In genomic region chr19:16076154-16076957, GRCh38 we compare ENCODE assay signal across 8 cellular contexts. TPM values are rescaled to one million over a fixed set of nuclear protein-coding genes. Genes with fewer than 3 reads are reported as not detected.
DNase-seq lines count a peak whose midpoint lies in the region; ATAC-seq, FAIRE-seq and TF ChIP-seq lines count a peak whose summit lies in the region.

Gene TPM4, plus strand, starts transcription at chr19:16076495. Its CDS starts 71 bp downstream, at chr19:16076566.

- H3K36me3 Mint-ChIP-seq in natural killer cell, result no peaks in the 10 kb centered on the region

- ATAC-seq in HG03558 (IDR thresholded peaks at IDR 0.05; ENCODE audit: extremely low read depth, unreplicated experiment), result peak; percentile 48
- ATAC-seq in natural killer cell, result peak; percentile 52 to 69 (median 64)

- no peaks in the 10 kb centered on the region for H3K9me3 Mint-ChIP-seq in natural killer cell

- no peak for FAIRE-seq in RCC 7860 (lab: Jason Lieb, UNC)

- peaks cover 48 to 55% of the 10 kb centered on the region in 2 donors for H3K4me1 Mint-ChIP-seq in natural killer cell

- intact Hi-C loops in natural killer cell (cut with micrococcal nuclease), result loop anchor here (5.0 to 10.0 kb wide), 3 partner anchors 251 to 508 kb away; no protein-coding TSS in a partner anchor

- DNase-seq in C1 segment of cervical spinal cord (lab: John Stamatoyannopoulos, UW) (peak in 13 of 14 donors; percentile 23 to 80 (median 67)), GM19238 (ENCODE audit: insufficient read length, low spot score) (peak; percentile 78), RCC 7860 (ENCODE audit: low spot score) (peak; percentile 86), fibroblast of peridontal ligament (ENCODE audit: extremely low read depth) (peak; percentile 97), natural killer cell (peak; percentile 80)
- peak; percentile 43 to 66 for DNase-seq in activated T-helper 1 cell treated with anti-CD3 and anti-CD28 coated beads, Interleukin-2, amount 50 U/mL, for 16 hours (ENCODE audit: low read depth in 1 of 2, low spot score in 1 of 2)
- peak; percentile 8 to 78 (median 62) for DNase-seq in stimulated activated naive CD4-positive, alpha-beta T cell (lab: John Stamatoyannopoulos, UW)

- TF ChIP-seq CTCF in natural killer cell (IDR thresholded peaks at IDR 0.05), result no peak

- H3K4me3 Mint-ChIP-seq in natural killer cell, result peak within 1 kb of the TSS; percentile 87

- peak within 1 kb of the TSS; percentile 92 to 94 for H3K27ac Mint-ChIP-seq in natural killer cell

- H3K27me3 Mint-ChIP-seq in natural killer cell (ENCODE audit: low read depth in 2 of 2), result no peaks in the 10 kb centered on the region

RNA-seq across cellular contexts. Expression of gene TPM4, which starts in this region (rescaled TPM):
- total RNA-seq in natural killer cell, result 100 to 1,000 TPM; 239 to 283 (median 266) TPM

Comparison
In these comparisons a context has a peak if more than half of its experiments do, and no peak if none do; other contexts are left out.
1. Peak in every context shown above with its lines: DNase-seq and ATAC-seq.